20 cellular contexts compared by ENCODE assay signal in genomic region chr12:124783087-124783486, GRCh38.
"Had no signal": no experiment of that assay in that cellular context is flagged by ENCODE, and none has a peak within 500 bp of the region (broad histone marks: within the 10 kb centered on the region; RNA-seq: fewer than 3 reads in every experiment).

No MANE protein-coding gene starts in this region.

- DNase-seq: effector memory CD8-positive, alpha-beta T cell; gastrocnemius medialis; heart right ventricle; islet precursor cell; mammary epithelial cell; mucosa of descending colon; sigmoid colon; stimulated activated CD4-positive, alpha-beta T cell treated with anti-CD3 and anti-CD28 coated beads, Interleukin-2, amount 100 ng/mL, for 24 hours; stimulated activated CD4-positive, alpha-beta T cell treated with anti-CD3 and anti-CD28 coated beads, Interleukin-4, amount 100 ng/mL, for 4 hours; stimulated activated naive CD4-positive, alpha-beta T cell; stomach; substantia nigra; transverse colon had no signal

- H3K27me3 Mint-ChIP-seq: effector memory CD8-positive, alpha-beta T cell had no signal

- H3K36me3 ChIP-seq: gastrocnemius medialis, neutrophil, sigmoid colon, thoracic aorta, transverse colon had no signal

- H3K4me3 ChIP-seq: esophagus muscularis mucosa, gastrocnemius medialis, heart right ventricle, mucosa of descending colon, sigmoid colon, skin epidermis, stomach, thoracic aorta, transverse colon had no signal

- H3K4me1 ChIP-seq: transverse colon had no signal

- H3K27me3 ChIP-seq: esophagus muscularis mucosa, gastrocnemius medialis, heart right ventricle, neutrophil, sigmoid colon, stomach, transverse colon had no signal

- H3K4me3 Mint-ChIP-seq: effector memory CD8-positive, alpha-beta T cell; nephron had no signal

- H3K27ac Mint-ChIP-seq: nephron had no signal

- H3K9me3 Mint-ChIP-seq: effector memory CD8-positive, alpha-beta T cell; nephron had no signal

- ATAC-seq: effector memory CD8-positive, alpha-beta T cell; gastrocnemius medialis; heart right ventricle; left lobe of liver; mucosa of descending colon had no signal

- H3K27ac ChIP-seq: epithelial cell of prostate, esophagus muscularis mucosa, gastrocnemius medialis, heart right ventricle, neutrophil, sigmoid colon, skin epidermis, stomach, thoracic aorta, transverse colon had no signal

- H3K9me3 ChIP-seq: esophagus muscularis mucosa, gastrocnemius medialis, heart right ventricle, mucosa of descending colon, neutrophil, sigmoid colon, stomach, thoracic aorta, transverse colon had no signal
